Comparison of ENCODE assay signal across 1 cellular context in the genomic region with DNA sequence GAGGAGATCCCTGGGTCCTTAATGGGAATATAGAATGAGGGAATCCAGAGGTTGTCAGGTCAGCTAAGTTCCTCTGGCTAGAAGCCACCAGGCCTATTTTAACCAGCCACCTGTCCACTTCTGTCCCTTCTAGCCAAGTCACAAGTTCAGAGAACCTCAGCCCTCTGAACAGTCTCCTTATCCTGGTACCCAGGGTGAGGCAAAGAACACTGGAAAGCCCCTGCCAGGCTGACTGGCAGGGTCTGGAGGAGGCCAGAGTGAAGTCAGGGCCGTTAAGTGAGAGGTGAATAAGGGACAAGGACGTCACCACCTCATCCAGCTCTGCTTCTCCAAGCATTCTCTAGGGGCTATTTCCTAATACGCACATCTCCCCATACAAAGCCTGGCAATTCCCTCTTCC.
TF ChIP-seq lines count a peak whose summit lies in the region.

No MANE protein-coding gene starts in this region.

TF ChIP-seq in WTC11, 78 proteins besides CTCF, POLR2A, EP300 and RAD21 (continued from another document):
- TF ChIP-seq, protein P1, sequence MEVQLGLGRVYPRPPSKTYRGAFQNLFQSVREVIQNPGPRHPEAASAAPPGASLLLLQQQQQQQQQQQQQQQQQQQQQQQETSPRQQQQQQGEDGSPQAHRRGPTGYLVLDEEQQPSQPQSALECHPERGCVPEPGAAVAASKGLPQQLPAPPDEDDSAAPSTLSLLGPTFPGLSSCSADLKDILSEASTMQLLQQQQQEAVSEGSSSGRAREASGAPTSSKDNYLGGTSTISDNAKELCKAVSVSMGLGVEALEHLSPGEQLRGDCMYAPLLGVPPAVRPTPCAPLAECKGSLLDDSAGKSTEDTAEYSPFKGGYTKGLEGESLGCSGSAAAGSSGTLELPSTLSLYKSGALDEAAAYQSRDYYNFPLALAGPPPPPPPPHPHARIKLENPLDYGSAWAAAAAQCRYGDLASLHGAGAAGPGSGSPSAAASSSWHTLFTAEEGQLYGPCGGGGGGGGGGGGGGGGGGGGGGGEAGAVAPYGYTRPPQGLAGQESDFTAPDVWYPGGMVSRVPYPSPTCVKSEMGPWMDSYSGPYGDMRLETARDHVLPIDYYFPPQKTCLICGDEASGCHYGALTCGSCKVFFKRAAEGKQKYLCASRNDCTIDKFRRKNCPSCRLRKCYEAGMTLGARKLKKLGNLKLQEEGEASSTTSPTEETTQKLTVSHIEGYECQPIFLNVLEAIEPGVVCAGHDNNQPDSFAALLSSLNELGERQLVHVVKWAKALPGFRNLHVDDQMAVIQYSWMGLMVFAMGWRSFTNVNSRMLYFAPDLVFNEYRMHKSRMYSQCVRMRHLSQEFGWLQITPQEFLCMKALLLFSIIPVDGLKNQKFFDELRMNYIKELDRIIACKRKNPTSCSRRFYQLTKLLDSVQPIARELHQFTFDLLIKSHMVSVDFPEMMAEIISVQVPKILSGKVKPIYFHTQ (CRISPR knock-in tag; IDR thresholded peaks at IDR 0.05) = no peak
- TF ChIP-seq GRHL2 (CRISPR knock-in tag; IDR thresholded peaks at IDR 0.05; ENCODE audit: insufficient replicate concordance, severe bottlenecking) = no peak
- TF ChIP-seq, protein P2, sequence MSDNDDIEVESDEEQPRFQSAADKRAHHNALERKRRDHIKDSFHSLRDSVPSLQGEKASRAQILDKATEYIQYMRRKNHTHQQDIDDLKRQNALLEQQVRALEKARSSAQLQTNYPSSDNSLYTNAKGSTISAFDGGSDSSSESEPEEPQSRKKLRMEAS (CRISPR knock-in tag; IDR thresholded peaks at IDR 0.05) = no peak
- TF ChIP-seq, protein P3, sequence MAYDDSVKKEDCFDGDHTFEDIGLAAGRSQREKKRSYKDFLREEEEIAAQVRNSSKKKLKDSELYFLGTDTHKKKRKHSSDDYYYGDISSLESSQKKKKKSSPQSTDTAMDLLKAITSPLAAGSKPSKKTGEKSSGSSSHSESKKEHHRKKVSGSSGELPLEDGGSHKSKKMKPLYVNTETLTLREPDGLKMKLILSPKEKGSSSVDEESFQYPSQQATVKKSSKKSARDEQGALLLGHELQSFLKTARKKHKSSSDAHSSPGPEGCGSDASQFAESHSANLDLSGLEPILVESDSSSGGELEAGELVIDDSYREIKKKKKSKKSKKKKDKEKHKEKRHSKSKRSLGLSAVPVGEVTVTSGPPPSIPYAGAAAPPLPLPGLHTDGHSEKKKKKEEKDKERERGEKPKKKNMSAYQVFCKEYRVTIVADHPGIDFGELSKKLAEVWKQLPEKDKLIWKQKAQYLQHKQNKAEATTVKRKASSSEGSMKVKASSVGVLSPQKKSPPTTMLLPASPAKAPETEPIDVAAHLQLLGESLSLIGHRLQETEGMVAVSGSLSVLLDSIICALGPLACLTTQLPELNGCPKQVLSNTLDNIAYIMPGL (CRISPR knock-in tag; IDR thresholded peaks at IDR 0.05) = no peak
